13 cellular contexts compared by ENCODE assay signal in genomic region chr5:66993448-66993847, GRCh38.
"Had no signal": no experiment of that assay in that cellular context is flagged by ENCODE, and none has a peak within 500 bp of the region (broad histone marks: within the 10 kb centered on the region; RNA-seq: fewer than 3 reads in every experiment).

No MANE protein-coding gene starts in this region.

- H3K36me3 ChIP-seq: adrenal gland, colonic mucosa, suprapubic skin, upper lobe of right lung had no signal

- H3K4me3 ChIP-seq: adrenal gland, colonic mucosa, suprapubic skin, upper lobe of right lung had no signal

- H3K27me3 ChIP-seq: adrenal gland, colonic mucosa, suprapubic skin, upper lobe of right lung had no signal

- H3K4me1 ChIP-seq: adrenal gland, colonic mucosa, upper lobe of right lung had no signal

- ATAC-seq: left cardiac atrium, upper lobe of right lung had no signal

- H3K27ac ChIP-seq: adrenal gland, colonic mucosa, upper lobe of right lung had no signal

- H3K9me3 ChIP-seq: adrenal gland, colonic mucosa, suprapubic skin, upper lobe of right lung had no signal

- DNase-seq: activated B cell treated with CpG ODN at 0.5 μM for 24 hours; activated CD4-positive, alpha-beta T cell treated with anti-CD3 and anti-CD28 coated beads, Interleukin-2, amount 10 ng/mL, durations not matched to agents 7 days and 5 days; activated naive CD4-positive, alpha-beta T cell treated with anti-CD3 and anti-CD28 coated beads, Interleukin-2, amount 50 U/mL, for 16 hours; adrenal gland; caudate nucleus; colonic mucosa; glutamatergic neuron; left cardiac atrium; nephron progenitor cell; stimulated activated CD4-positive, alpha-beta T cell treated with anti-CD3 and anti-CD28 coated beads, Interleukin-2, amount 100 ng/mL, for 48 hours; stimulated activated naive CD4-positive, alpha-beta T cell treated with Interleukin-2 at 50 U/mL for 16 hours; upper lobe of right lung had no signal
